1 cellular context compared by ENCODE assay signal in the genomic region with DNA sequence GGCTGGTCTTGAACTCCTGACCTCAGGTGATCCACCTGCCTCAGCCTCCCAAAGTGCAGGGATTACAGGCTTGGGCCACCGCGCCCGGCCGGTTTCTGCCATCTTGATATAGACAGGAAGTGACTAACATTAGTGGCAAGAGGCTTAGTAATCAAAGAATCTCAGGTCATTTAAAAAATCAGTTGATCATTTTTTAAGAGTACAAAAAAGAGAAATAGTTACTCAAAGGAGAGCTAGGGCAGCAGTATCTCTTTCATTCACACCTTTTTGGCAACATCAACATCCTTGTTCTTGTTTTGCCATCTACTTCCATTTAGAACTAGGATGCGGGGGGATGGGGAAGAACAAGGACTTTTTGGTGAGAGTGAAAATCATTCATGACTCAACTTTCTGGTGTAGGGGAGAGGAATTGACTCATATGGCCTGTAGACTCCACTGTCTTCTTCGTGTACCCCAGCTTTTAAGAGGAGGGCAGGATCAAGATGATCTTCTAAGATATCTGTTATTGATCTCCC.
TF ChIP-seq lines count a peak whose summit lies in the region.

No MANE protein-coding gene starts in this region.

TF ChIP-seq in GM12878, 131 proteins besides CTCF, POLR2A, EP300 and RAD21 (continued from another document):
- TF ChIP-seq MYB (IDR thresholded peaks at IDR 0.05; ENCODE audit: borderline replicate concordance, low read depth, low read length) = no peak
- TF ChIP-seq, protein P1, sequence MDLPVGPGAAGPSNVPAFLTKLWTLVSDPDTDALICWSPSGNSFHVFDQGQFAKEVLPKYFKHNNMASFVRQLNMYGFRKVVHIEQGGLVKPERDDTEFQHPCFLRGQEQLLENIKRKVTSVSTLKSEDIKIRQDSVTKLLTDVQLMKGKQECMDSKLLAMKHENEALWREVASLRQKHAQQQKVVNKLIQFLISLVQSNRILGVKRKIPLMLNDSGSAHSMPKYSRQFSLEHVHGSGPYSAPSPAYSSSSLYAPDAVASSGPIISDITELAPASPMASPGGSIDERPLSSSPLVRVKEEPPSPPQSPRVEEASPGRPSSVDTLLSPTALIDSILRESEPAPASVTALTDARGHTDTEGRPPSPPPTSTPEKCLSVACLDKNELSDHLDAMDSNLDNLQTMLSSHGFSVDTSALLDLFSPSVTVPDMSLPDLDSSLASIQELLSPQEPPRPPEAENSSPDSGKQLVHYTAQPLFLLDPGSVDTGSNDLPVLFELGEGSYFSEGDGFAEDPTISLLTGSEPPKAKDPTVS (IDR thresholded peaks at IDR 0.05; ENCODE audit: low read depth, low read length) = no peak
